30 cellular contexts compared by ENCODE assay signal in the genomic region with DNA sequence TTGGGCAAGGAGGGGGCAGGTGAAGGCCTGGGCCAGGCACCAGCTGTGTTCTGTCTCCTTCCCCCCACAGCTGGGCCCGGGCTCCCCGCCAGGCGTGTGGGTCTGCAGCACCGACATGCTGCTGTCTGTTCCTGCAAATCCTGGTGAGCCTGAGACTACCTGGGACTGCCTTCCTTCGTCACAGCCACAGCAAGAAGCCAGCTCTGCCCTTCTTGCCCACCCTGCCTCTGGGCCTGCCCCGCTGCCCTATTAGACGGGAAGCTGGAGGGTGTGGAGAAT.
"Had no signal": no experiment of that assay in that cellular context is flagged by ENCODE, and none has a peak within 500 bp of the region (broad histone marks: within the 10 kb centered on the region; RNA-seq: fewer than 3 reads in every experiment).

No MANE protein-coding gene starts in this region.

- H3K9me3 ChIP-seq: ascending aorta, body of pancreas, MG63, SJSA1 had no signal

- FAIRE-seq: bronchial epithelial cell had no signal

- H3K27me3 ChIP-seq: ascending aorta, body of pancreas, MG63, SJSA1 had no signal

- H3K27ac ChIP-seq: ascending aorta, body of pancreas, SJSA1 had no signal

- H3K4me1 ChIP-seq: ascending aorta, body of pancreas, SJSA1 had no signal

- H3K36me3 ChIP-seq: MG63, SJSA1 had no signal

- DNase-seq: activated CD4-positive, alpha-beta T cell treated with anti-CD3 and anti-CD28 coated beads for 4 hours; activated CD8-positive, alpha-beta memory T cell treated with anti-CD3 and anti-CD28 coated beads, Interleukin-2, amount 50 U/mL, for 4 hours; activated CD8-positive, alpha-beta T cell treated with anti-CD3 and anti-CD28 coated beads for 36 hours; activated effector memory CD4-positive, alpha-beta T cell treated with anti-CD3 and anti-CD28 coated beads, Interleukin-2, amount 50 U/mL, for 16 hours; activated naive CD4-positive, alpha-beta T cell treated with Interleukin-2 at 50 U/mL for 16 hours; activated naive CD8-positive, alpha-beta T cell treated with anti-CD3 and anti-CD28 coated beads, Interleukin-2, amount 50 U/mL, for 24 hours; amniotic stem cell; body of pancreas; central memory CD4-positive, alpha-beta T cell; MG63; MV-4-11; NCI-H1092 treated with DMSO at 0.1 percent for 48 hours; NCI-H1417 treated with DMSO at 0.1 percent for 48 hours; NCI-H1694; NCI-H2029; NCI-H2107; NCI-H2171 treated with DMSO at 0.1 percent for 48 hours; NCI-H226; NCI-H526 treated with DMSO at 0.1 percent for 48 hours; NCI-H82; OCI-M1; Right ventricle myocardium superior; RPMI8226 had no signal

- ATAC-seq: activated CD4-positive, CD25-positive, alpha-beta regulatory T cell treated with anti-CD3 and anti-CD28 coated beads, Interleukin-2, amount 50 U/mL, for 24 hours; activated CD8-positive, alpha-beta T cell treated with anti-CD3 and anti-CD28 coated beads for 36 hours; activated naive CD4-positive, alpha-beta T cell treated with anti-CD3 and anti-CD28 coated beads, Interleukin-2, amount 50 U/mL, for 72 hours; activated naive CD8-positive, alpha-beta T cell treated with anti-CD3 and anti-CD28 coated beads, Interleukin-2, amount 50 U/mL, for 24 hours; body of pancreas; Panc1; SK-N-SH treated with all-trans-retinoic acid at 6 μM for 48 hours had no signal

- H3K4me3 ChIP-seq: ascending aorta, body of pancreas, MG63, SJSA1 had no signal
